In the genomic region with DNA sequence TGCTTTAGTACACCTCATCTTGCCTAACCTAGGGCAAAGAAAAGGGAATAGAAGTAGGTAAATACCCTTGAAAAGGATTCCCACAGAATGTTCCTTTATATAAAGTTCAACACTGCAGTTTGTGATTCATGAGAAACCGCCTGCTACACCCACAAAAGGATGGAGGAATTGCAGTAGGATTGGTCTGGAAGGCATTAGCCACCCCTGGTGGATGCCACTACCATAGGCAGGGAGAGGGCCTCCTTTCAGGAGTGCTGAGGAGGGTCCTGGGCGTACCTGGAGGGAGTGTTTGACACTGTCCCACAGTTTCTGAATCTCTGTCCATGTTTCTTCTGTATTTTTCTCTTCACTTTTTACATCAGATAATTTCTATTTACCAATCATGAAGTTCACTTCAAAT, we compare ENCODE assay signal across 21 cellular contexts.
A peak's percentile ranks its signal among the peaks of the same experiment; 100 is the strongest.
DNase-seq lines count a peak whose midpoint lies in the region; ATAC-seq and TF ChIP-seq lines count a peak whose summit lies in the region.
"Had no signal": no experiment of that assay in that cellular context is flagged by ENCODE, and none has a peak within 500 bp of the region (broad histone marks: within the 10 kb centered on the region; RNA-seq: fewer than 3 reads in every experiment).

No MANE protein-coding gene starts in this region.

- H3K9me3 ChIP-seq in left lung = no peaks in the 10 kb centered on the region
- H3K9me3 ChIP-seq: BE2C, gastrocnemius medialis, upper lobe of right lung had no signal

- H3K4me3 ChIP-seq in astrocyte of the spinal cord (ENCODE audit: low read depth, low read length) (no peak overlapping the region), left lung (no peak overlapping the region)
- H3K4me3 ChIP-seq: gastrocnemius medialis, PC-9, smooth muscle cell, upper lobe of right lung had no signal

- DNase-seq in AG08395 (ENCODE audit: low spot score) = peak; percentile 19
- peak; percentile 14 for DNase-seq in H4 (ENCODE audit: low spot score)
- no peak for DNase-seq in astrocyte of the spinal cord (ENCODE audit: low read depth, low spot score)
- DNase-seq in iPS-NIHi11 (ENCODE audit: low spot score) = peak; percentile 55
- no peak for DNase-seq in NCI-H1417 (lab: John Stamatoyannopoulos, UW)
- DNase-seq in left lung = no peak
- DNase-seq in NCI-H1092 (lab: John Stamatoyannopoulos, UW) = no peak
- no peak for DNase-seq in dermis blood vessel endothelial cell
- DNase-seq: activated gamma-delta T cell; BE2C; effector CD4-positive, alpha-beta T cell; gastrocnemius medialis; Karpas-422; NCI-H2029 treated with DMSO at 0.1 percent for 48 hours; NCI-H526 treated with DMSO at 0.1 percent for 48 hours; occipital lobe; PC-9; stimulated activated naive B cell treated with anti-CD40 and anti-IgM and Interleukin-4, amounts not matched to agents 10 μg/mL and 1 μg/mL and 100 μg/mL, for 72 hours; upper lobe of right lung; WERI-Rb-1 had no signal

- intact Hi-C loops in left lung (cut with DNase I) = no loop called here

- TF ChIP-seq CTCF in astrocyte of the spinal cord (IDR thresholded peaks at IDR 0.05; ENCODE audit: low read depth, low read length) (peak; percentile 35), left lung (IDR thresholded peaks at IDR 0.05) (no peak)

- in situ Hi-C loops in astrocyte of the spinal cord (cut with HindIII; ENCODE audit: low sequenced_read_pairs) = no loop called here

- H3K4me1 ChIP-seq in left lung = no peaks in the 10 kb centered on the region
- H3K4me1 ChIP-seq: BE2C, gastrocnemius medialis, upper lobe of right lung had no signal

- no peaks in the 10 kb centered on the region for H3K36me3 ChIP-seq in left lung
- H3K36me3 ChIP-seq: BE2C, gastrocnemius medialis, upper lobe of right lung, WERI-Rb-1 had no signal

- no peak for ATAC-seq in left lung
- ATAC-seq: gastrocnemius medialis; stimulated activated naive B cell treated with anti-CD40 and anti-IgM and Interleukin-4, amounts not matched to agents 10 μg/mL and 1 μg/mL and 100 μg/mL, for 72 hours; upper lobe of right lung had no signal

- no peaks in the 10 kb centered on the region for H3K27me3 ChIP-seq in left lung
- H3K27me3 ChIP-seq: BE2C, gastrocnemius medialis, upper lobe of right lung had no signal

- H3K27ac ChIP-seq in left lung = no peak overlapping the region
- H3K27ac ChIP-seq: gastrocnemius medialis, PC-9, upper lobe of right lung, WERI-Rb-1 had no signal

Comparison
In these comparisons a context has a peak if more than half of its experiments do, and no peak if none do; other contexts are left out.
1. DNase-seq: peak in AG08395 (single experiment), H4 (single experiment) and iPS-NIHi11 (single experiment); none in astrocyte of the spinal cord (single experiment), NCI-H1417 (0 of 3), left lung (0 of 2), NCI-H1092 (single experiment) and dermis blood vessel endothelial cell (single experiment).